ENCODE assay signal across 22 cellular contexts in genomic region chr1:17667641-17668040, GRCh38.
"Had no signal": no experiment of that assay in that cellular context is flagged by ENCODE, and none has a peak within 500 bp of the region (broad histone marks: within the 10 kb centered on the region; RNA-seq: fewer than 3 reads in every experiment).

No MANE protein-coding gene starts in this region.

- FAIRE-seq: colon, small intestine had no signal

- H3K4me3 Mint-ChIP-seq: activated CD4-positive, alpha-beta memory T cell treated with anti-CD3 and anti-CD28 coated beads, Interleukin-2, amount 10 ng/mL, durations not matched to agents 7 days and 5 days; activated naive CD8-positive, alpha-beta T cell treated with anti-CD3 and anti-CD28 coated beads, Interleukin-2, amount 10 ng/mL, durations not matched to agents 7 days and 5 days; activated T-helper 17 cell treated with anti-CD3 and anti-CD28 coated beads, Interleukin-2, amount 50 U/mL, for 72 hours; endodermal cell; stimulated activated naive CD8-positive, alpha-beta T cell treated with anti-CD3 and anti-CD28 coated beads, Interleukin-15, Interleukin-2, amounts not matched to agents 100 ng/mL and 50 ng/mL, for 24 hours had no signal

- H3K9me3 ChIP-seq: body of pancreas, psoas muscle had no signal

- ATAC-seq: activated T-helper 17 cell treated with anti-CD3 and anti-CD28 coated beads, Interleukin-2, amount 50 U/mL, for 72 hours; body of pancreas; foreskin keratinocyte had no signal

- H3K27me3 Mint-ChIP-seq: activated CD4-positive, alpha-beta memory T cell treated with anti-CD3 and anti-CD28 coated beads, Interleukin-2, amount 10 ng/mL, durations not matched to agents 7 days and 5 days; activated naive CD8-positive, alpha-beta T cell treated with anti-CD3 and anti-CD28 coated beads, Interleukin-2, amount 10 ng/mL, durations not matched to agents 7 days and 5 days; activated T-helper 17 cell treated with anti-CD3 and anti-CD28 coated beads, Interleukin-2, amount 50 U/mL, for 72 hours; stimulated activated naive CD8-positive, alpha-beta T cell treated with anti-CD3 and anti-CD28 coated beads, Interleukin-15, Interleukin-2, amounts not matched to agents 100 ng/mL and 50 ng/mL, for 24 hours had no signal

- H3K27ac Mint-ChIP-seq: activated CD4-positive, alpha-beta memory T cell treated with anti-CD3 and anti-CD28 coated beads, Interleukin-2, amount 10 ng/mL, durations not matched to agents 7 days and 5 days; activated naive CD8-positive, alpha-beta T cell treated with anti-CD3 and anti-CD28 coated beads, Interleukin-2, amount 10 ng/mL, durations not matched to agents 7 days and 5 days; activated T-helper 17 cell treated with anti-CD3 and anti-CD28 coated beads, Interleukin-2, amount 50 U/mL, for 72 hours; endodermal cell; stimulated activated naive CD8-positive, alpha-beta T cell treated with anti-CD3 and anti-CD28 coated beads, Interleukin-15, Interleukin-2, amounts not matched to agents 100 ng/mL and 50 ng/mL, for 24 hours had no signal

- H3K9me3 Mint-ChIP-seq: activated CD4-positive, alpha-beta memory T cell treated with anti-CD3 and anti-CD28 coated beads, Interleukin-2, amount 10 ng/mL, durations not matched to agents 7 days and 5 days; activated naive CD8-positive, alpha-beta T cell treated with anti-CD3 and anti-CD28 coated beads, Interleukin-2, amount 10 ng/mL, durations not matched to agents 7 days and 5 days; activated T-helper 17 cell treated with anti-CD3 and anti-CD28 coated beads, Interleukin-2, amount 50 U/mL, for 72 hours; endodermal cell; stimulated activated naive CD8-positive, alpha-beta T cell treated with anti-CD3 and anti-CD28 coated beads, Interleukin-15, Interleukin-2, amounts not matched to agents 100 ng/mL and 50 ng/mL, for 24 hours had no signal

- H3K36me3 Mint-ChIP-seq: activated naive CD8-positive, alpha-beta T cell treated with anti-CD3 and anti-CD28 coated beads, Interleukin-2, amount 10 ng/mL, durations not matched to agents 7 days and 5 days had no signal

- H3K4me1 Mint-ChIP-seq: activated CD4-positive, alpha-beta memory T cell treated with anti-CD3 and anti-CD28 coated beads, Interleukin-2, amount 10 ng/mL, durations not matched to agents 7 days and 5 days; activated naive CD8-positive, alpha-beta T cell treated with anti-CD3 and anti-CD28 coated beads, Interleukin-2, amount 10 ng/mL, durations not matched to agents 7 days and 5 days; activated T-helper 17 cell treated with anti-CD3 and anti-CD28 coated beads, Interleukin-2, amount 50 U/mL, for 72 hours; endodermal cell had no signal

- H3K27me3 ChIP-seq: body of pancreas, foreskin keratinocyte had no signal

- H3K4me3 ChIP-seq: body of pancreas, psoas muscle had no signal

- H3K4me1 ChIP-seq: foreskin keratinocyte, psoas muscle had no signal

- H3K27ac ChIP-seq: body of pancreas, epithelial cell of prostate, foreskin keratinocyte, psoas muscle had no signal

- DNase-seq: activated CD4-positive, alpha-beta memory T cell treated with anti-CD3 and anti-CD28 coated beads, Interleukin-2, amount 10 ng/mL, durations not matched to agents 7 days and 5 days; activated CD4-positive, alpha-beta T cell treated with anti-CD3 and anti-CD28 coated beads for 48 hours; activated CD4-positive, CD25-positive, alpha-beta regulatory T cell; activated naive CD4-positive, alpha-beta T cell treated with Interleukin-2 at 50 U/mL for 16 hours; activated naive CD8-positive, alpha-beta T cell treated with anti-CD3 and anti-CD28 coated beads, Interleukin-2, amount 10 ng/mL, durations not matched to agents 7 days and 5 days; activated T-cell treated with anti-CD3 and anti-CD28 coated beads, Interleukin-2, amount 50 U/mL, for 1 hour; amygdala; body of pancreas; central memory CD4-positive, alpha-beta T cell; endodermal cell; foreskin keratinocyte; hippocampal formation; islet precursor cell; psoas muscle; small intestine; stimulated activated CD4-positive, alpha-beta T cell treated with anti-CD3 and anti-CD28 coated beads, Interleukin-15, amount 100 ng/mL, for 24 hours; stimulated activated CD4-positive, alpha-beta T cell treated with anti-CD3 and anti-CD28 coated beads, Interleukin-2, amount 100 ng/mL, for 48 hours; trophoblast cell had no signal
